Comparison of ENCODE assay signal across 4 cellular contexts in the genomic region with DNA sequence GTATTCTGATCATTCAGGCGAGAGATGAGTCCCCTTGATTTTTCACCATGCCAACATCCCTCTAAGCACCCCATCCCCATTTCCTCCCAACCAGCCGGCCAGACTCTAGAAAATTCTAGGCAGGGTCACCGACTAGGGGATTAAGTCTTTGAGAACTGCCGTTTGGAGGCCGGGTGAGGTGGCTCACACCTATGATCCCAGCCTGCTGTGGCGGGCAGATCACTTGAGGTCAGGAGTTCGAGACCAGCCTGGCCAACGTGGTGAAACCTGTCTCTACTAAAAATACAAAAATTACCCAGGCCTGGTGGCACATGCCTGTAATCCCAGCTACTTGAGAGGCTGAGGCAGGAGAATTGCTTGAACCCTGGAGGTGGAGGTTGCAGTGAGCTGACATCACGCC. TPM values are rescaled to one million over a fixed set of nuclear protein-coding genes. Genes with fewer than 3 reads are reported as not detected.
"Had no signal": no experiment of that assay in that cellular context is flagged by ENCODE, and none has a peak within 500 bp of the region (broad histone marks: within the 10 kb centered on the region; RNA-seq: fewer than 3 reads in every experiment).

No MANE protein-coding gene starts in this region.

RNA-seq across cellular contexts. Expression of a gene that starts 21.1 kb away (rescaled TPM):
- total RNA-seq: posterior vena cava, right atrium auricular region, smooth muscle cell, suprapubic skin had no signal
